ENCODE assay signal across 28 cellular contexts in the genomic region with DNA sequence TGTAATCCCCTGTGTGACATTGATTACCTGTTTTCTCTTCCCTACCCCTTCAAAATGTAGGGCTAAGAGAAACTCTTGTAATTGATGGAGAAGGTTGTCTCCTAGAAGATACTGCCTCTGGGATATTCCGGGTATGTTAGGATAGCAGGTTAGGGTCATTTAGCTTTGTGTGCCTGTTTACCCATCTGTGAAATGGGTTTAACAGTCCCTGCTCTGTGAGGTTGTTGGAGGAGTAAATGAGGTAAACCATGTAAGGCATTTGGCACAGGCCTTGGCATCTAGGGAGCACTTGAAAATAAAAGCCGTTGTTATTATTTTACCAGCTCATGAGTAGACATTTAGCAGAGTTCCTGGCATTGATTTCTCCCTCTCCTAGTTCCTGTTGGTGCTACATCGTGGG.
"Had no signal": no experiment of that assay in that cellular context is flagged by ENCODE, and none has a peak within 500 bp of the region (broad histone marks: within the 10 kb centered on the region; RNA-seq: fewer than 3 reads in every experiment).

No MANE protein-coding gene starts in this region.

- H3K9me3 ChIP-seq: colonic mucosa, esophagus squamous epithelium, mucosa of descending colon, neutrophil, pancreas, stomach, thyroid gland had no signal

- H3K27me3 Mint-ChIP-seq: dendritic cell treated with granulocyte-macrophage colony-stimulating factor and Interleukin-4, amounts not matched to agents 40 ng/mL and 50 ng/mL, for 4 days; natural killer cell treated with Interleukin-12 subunit alpha and Interleukin-12 subunit beta and Interleukin-15 and Interleukin-18, amount 100 ng/mL, for 72 hours; progenitor cell of endocrine pancreas; type B pancreatic cell had no signal

- H3K27ac ChIP-seq: colonic mucosa, esophagus squamous epithelium, neutrophil, pancreas, stomach, thyroid gland had no signal

- ATAC-seq: left lobe of liver; natural killer cell treated with Interleukin-12 subunit alpha and Interleukin-12 subunit beta and Interleukin-15 and Interleukin-18, amount 100 ng/mL, for 72 hours; sciatic nerve; stimulated activated effector memory CD8-positive, alpha-beta T cell treated with anti-CD3 and anti-CD28 coated beads, Interleukin-12 subunit alpha, Interleukin-12 subunit beta, amount 100 ng/mL, for 72 hours had no signal

- H3K4me3 Mint-ChIP-seq: dendritic cell treated with granulocyte-macrophage colony-stimulating factor and Interleukin-4, amounts not matched to agents 40 ng/mL and 50 ng/mL, for 4 days; memory B cell; mesothelial cell of epicardium; naive B cell; natural killer cell treated with Interleukin-12 subunit alpha and Interleukin-12 subunit beta and Interleukin-15 and Interleukin-18, amount 100 ng/mL, for 72 hours; neural crest cell; stimulated activated effector memory CD8-positive, alpha-beta T cell treated with anti-CD3 and anti-CD28 coated beads, Interleukin-12 subunit alpha, Interleukin-12 subunit beta, amount 100 ng/mL, for 72 hours; type B pancreatic cell had no signal

- H3K27ac Mint-ChIP-seq: dendritic cell treated with granulocyte-macrophage colony-stimulating factor and Interleukin-4, amounts not matched to agents 40 ng/mL and 50 ng/mL, for 4 days; memory B cell; mesothelial cell of epicardium; naive B cell; natural killer cell treated with Interleukin-12 subunit alpha and Interleukin-12 subunit beta and Interleukin-15 and Interleukin-18, amount 100 ng/mL, for 72 hours; progenitor cell of endocrine pancreas; stimulated activated effector memory CD8-positive, alpha-beta T cell treated with anti-CD3 and anti-CD28 coated beads, Interleukin-12 subunit alpha, Interleukin-12 subunit beta, amount 100 ng/mL, for 72 hours; type B pancreatic cell had no signal

- DNase-seq: colonic mucosa; effector CD8-positive, alpha-beta T cell; erythroblast; esophagus squamous epithelium; foreskin melanocyte; glutamatergic neuron; hypothalamus; kidney; mucosa of descending colon; naive B cell; pancreas; stimulated activated CD4-positive, alpha-beta T cell treated with anti-CD3 and anti-CD28 coated beads, Interleukin-2, amount 100 ng/mL, for 24 hours; stimulated activated CD4-positive, alpha-beta T cell treated with anti-CD3 and anti-CD28 coated beads, Interleukin-4, amount 100 ng/mL, for 24 hours; stimulated activated naive CD4-positive, alpha-beta T cell treated with Interleukin-2 at 50 U/mL for 16 hours; stomach; thyroid gland had no signal

- H3K9me3 Mint-ChIP-seq: stimulated activated effector memory CD8-positive, alpha-beta T cell treated with anti-CD3 and anti-CD28 coated beads, Interleukin-12 subunit alpha, Interleukin-12 subunit beta, amount 100 ng/mL, for 72 hours had no signal

- H3K36me3 Mint-ChIP-seq: memory B cell; naive B cell; natural killer cell treated with Interleukin-12 subunit alpha and Interleukin-12 subunit beta and Interleukin-15 and Interleukin-18, amount 100 ng/mL, for 72 hours; stimulated activated effector memory CD8-positive, alpha-beta T cell treated with anti-CD3 and anti-CD28 coated beads, Interleukin-12 subunit alpha, Interleukin-12 subunit beta, amount 100 ng/mL, for 72 hours had no signal

- H3K36me3 ChIP-seq: colonic mucosa, esophagus squamous epithelium, neutrophil, pancreas, stomach, thyroid gland had no signal

- H3K4me1 ChIP-seq: colonic mucosa had no signal

- H3K4me3 ChIP-seq: colonic mucosa, esophagus squamous epithelium, lung, mucosa of descending colon, pancreas, stomach, thyroid gland had no signal

- H3K27me3 ChIP-seq: colonic mucosa, esophagus squamous epithelium, neutrophil, pancreas, stomach, thyroid gland had no signal

- H3K4me1 Mint-ChIP-seq: memory B cell; naive B cell; stimulated activated effector memory CD8-positive, alpha-beta T cell treated with anti-CD3 and anti-CD28 coated beads, Interleukin-12 subunit alpha, Interleukin-12 subunit beta, amount 100 ng/mL, for 72 hours had no signal
